ENCODE assay signal across 17 cellular contexts in genomic region chr14:93057586-93058280, GRCh38. TPM values are rescaled to one million over a fixed set of nuclear protein-coding genes. Genes with fewer than 3 reads are reported as not detected.
DNase-seq lines count a peak whose midpoint lies in the region; ATAC-seq, FAIRE-seq and TF ChIP-seq lines count a peak whose summit lies in the region.
"Had no signal": no experiment of that assay in that cellular context is flagged by ENCODE, and none has a peak within 500 bp of the region (broad histone marks: within the 10 kb centered on the region; RNA-seq: fewer than 3 reads in every experiment).

No MANE protein-coding gene starts in this region.

- TF ChIP-seq POLR2A in vagina (IDR thresholded peaks at IDR 0.05): no peak
- no peak for TF ChIP-seq POLR2A in GM12891 (IDR thresholded peaks at IDR 0.05; ENCODE audit: low read depth, low read length)

- H3K36me3 Mint-ChIP-seq in naive thymus-derived CD8-positive, alpha-beta T cell: peaks cover 0 to 2% (median 0%) of the 10 kb centered on the region in 3 donors

- no peaks in the 10 kb centered on the region for H3K9me3 Mint-ChIP-seq in naive thymus-derived CD8-positive, alpha-beta T cell
- H3K9me3 Mint-ChIP-seq: neural crest cell had no signal

- no peak for FAIRE-seq in GM12891 (lab: Jason Lieb, UNC)

- H3K4me1 Mint-ChIP-seq in naive thymus-derived CD8-positive, alpha-beta T cell: peaks cover 46 to 82% (median 77%) of the 10 kb centered on the region in 4 donors

- no peaks in the 10 kb centered on the region for H3K36me3 ChIP-seq in vagina

- POLR2A ChIA-PET in naive thymus-derived CD8-positive, alpha-beta T cell (lab: Charles Lee): interaction anchor here (0.9 to 1.5 kb wide), 2 partner anchors 9 to 58 kb away, joined by 3 read pairs; no protein-coding TSS in a partner anchor

- peak overlapping the region; percentile 84 to 96 (median 93) for H3K27ac Mint-ChIP-seq in naive thymus-derived CD8-positive, alpha-beta T cell

- peak overlapping the region in 9 of 10 donors; percentile 39 to 78 (median 63) for H3K4me3 Mint-ChIP-seq in naive thymus-derived CD8-positive, alpha-beta T cell
- H3K4me3 Mint-ChIP-seq: neural crest cell had no signal

- ATAC-seq in left ventricle myocardium superior (peak; percentile 26), HG03175 (IDR thresholded peaks at IDR 0.05; ENCODE audit: unreplicated experiment) (no peak)
- no peak for ATAC-seq in naive thymus-derived CD8-positive, alpha-beta T cell

- DNase-seq in left ventricle myocardium superior (no peak), cardiac septum (ENCODE audit: low spot score) (no peak), coronary artery (ENCODE audit: low spot score) (no peak), vagina (ENCODE audit: extremely low spot score in 2 of 2) (no peak), NCI-H1436 (lab: John Stamatoyannopoulos, UW) (no peak), GM12891 (ENCODE audit: insufficient read length, low spot score) (no peak)
- no peak for DNase-seq in naive thymus-derived CD8-positive, alpha-beta T cell
- DNase-seq: activated CD4-positive, alpha-beta T cell treated with anti-CD3 and anti-CD28 coated beads, Interleukin-2, amount 50 U/mL, for 48 hours; activated gamma-delta T cell treated with Interleukin-2 at 50 U/mL for 16 hours; DMS153; NCI-H2081 treated with DMSO at 0.1 percent for 48 hours; SHP77; T-helper 9 cell; testis had no signal

- no peaks in the 10 kb centered on the region for H3K9me3 ChIP-seq in vagina
- H3K9me3 ChIP-seq: testis had no signal

- intact Hi-C loops in left ventricle myocardium superior (cut with micrococcal nuclease): no loop called here
- intact Hi-C loops in cardiac septum (cut with DNase I): no loop called here
- intact Hi-C loops in vagina (cut with DNase I): no loop called here

- H3K27me3 Mint-ChIP-seq in naive thymus-derived CD8-positive, alpha-beta T cell: no peaks in the 10 kb centered on the region

- TF ChIP-seq CTCF in coronary artery (IDR thresholded peaks at IDR 0.05): no peak
- TF ChIP-seq CTCF in vagina (IDR thresholded peaks at IDR 0.05): no peak

- peak overlapping the region; percentile 53 to 89 for H3K27ac ChIP-seq in coronary artery
- peak overlapping the region; percentile 70 for H3K27ac ChIP-seq in vagina
- H3K27ac ChIP-seq: epithelial cell of prostate, testis had no signal

- no peaks in the 10 kb centered on the region for H3K27me3 ChIP-seq in vagina
- H3K27me3 ChIP-seq: testis had no signal

- H3K4me3 ChIP-seq in coronary artery: no peak overlapping the region
- no peak overlapping the region for H3K4me3 ChIP-seq in vagina
- H3K4me3 ChIP-seq: testis had no signal

- H3K4me1 ChIP-seq in vagina: peaks cover 63% of the 10 kb centered on the region

TF ChIP-seq in GM12891, 5 proteins besides CTCF, POLR2A, EP300 and RAD21:
- TF ChIP-seq POLR2AphosphoS5 (IDR thresholded peaks at IDR 0.05; ENCODE audit: low read depth, low read length) (no peak), SPI1 (IDR thresholded peaks at IDR 0.05; ENCODE audit: low read depth, low read length) (no peak), TAF1 (IDR thresholded peaks at IDR 0.05; ENCODE audit: low read depth, low read length) (no peak)

RNA-seq across cellular contexts. Expression of gene ITPK1, which starts 58.0 kb away (rescaled TPM):
- total RNA-seq in left ventricle myocardium superior (136 TPM), cardiac septum (77.1 TPM), vagina (49.6 TPM)
- total RNA-seq in naive thymus-derived CD8-positive, alpha-beta T cell: 10 to 100 TPM; 33.1 to 34.6 TPM
- polyA plus RNA-seq in naive thymus-derived CD8-positive, alpha-beta T cell: 10 to 100 TPM; 25.3 to 41.1 (median 32.5) TPM
- 22.4 TPM for polyA plus RNA-seq in GM12891 (2012; ENCODE audit: low read depth, missing spikeins)
